23 cellular contexts compared by ENCODE assay signal in genomic region chr15:29688981-29689723, GRCh38.
"Had no signal": no experiment of that assay in that cellular context is flagged by ENCODE, and none has a peak within 500 bp of the region (broad histone marks: within the 10 kb centered on the region; RNA-seq: fewer than 3 reads in every experiment).

No MANE protein-coding gene starts in this region.

- H3K27ac Mint-ChIP-seq: activated CD8-positive, alpha-beta T cell treated with anti-CD3 and anti-CD28 coated beads, Interleukin-2, amount 10 ng/mL, durations not matched to agents 7 days and 5 days; activated naive CD8-positive, alpha-beta T cell treated with anti-CD3 and anti-CD28 coated beads for 36 hours; activated T-helper 2 cell treated with anti-CD3 and anti-CD28 coated beads, Interferon-gamma antibody, Interleukin-2, Interleukin-4, amounts not matched to agents 10 μg/mL and 5 μg/mL and 100 μg/mL, durations not matched to agents 14 hours and 24 hours and 36 hours; effector memory CD8-positive, alpha-beta T cell; mesothelial cell of epicardium; naive thymus-derived CD8-positive, alpha-beta T cell; stimulated activated naive CD8-positive, alpha-beta T cell treated with anti-CD3 and anti-CD28 coated beads, Interleukin-15, Interleukin-2, amounts not matched to agents 100 ng/mL and 50 ng/mL, for 24 hours had no signal

- H3K9me3 ChIP-seq: gastrocnemius medialis, prostate gland, tibial nerve had no signal

- H3K36me3 ChIP-seq: esophagus muscularis mucosa, gastrocnemius medialis, neural progenitor cell, prostate gland, tibial nerve had no signal

- H3K27ac ChIP-seq: dorsolateral prefrontal cortex, esophagus muscularis mucosa, gastrocnemius medialis, neural progenitor cell, prostate gland, tibial nerve had no signal

- H3K4me3 Mint-ChIP-seq: activated CD8-positive, alpha-beta T cell treated with anti-CD3 and anti-CD28 coated beads, Interleukin-2, amount 10 ng/mL, durations not matched to agents 7 days and 5 days; activated naive CD8-positive, alpha-beta T cell treated with anti-CD3 and anti-CD28 coated beads for 36 hours; activated T-cell treated with anti-CD3 and anti-CD28 coated beads, Interleukin-2, amount 50 U/mL, for 4 hours; central memory CD8-positive, alpha-beta T cell; effector memory CD8-positive, alpha-beta T cell; mesothelial cell of epicardium; naive thymus-derived CD8-positive, alpha-beta T cell; neural progenitor cell; stimulated activated naive CD8-positive, alpha-beta T cell treated with anti-CD3 and anti-CD28 coated beads, Interleukin-15, Interleukin-2, amounts not matched to agents 100 ng/mL and 50 ng/mL, for 24 hours had no signal

- H3K4me1 Mint-ChIP-seq: activated naive CD8-positive, alpha-beta T cell treated with anti-CD3 and anti-CD28 coated beads for 36 hours; central memory CD8-positive, alpha-beta T cell; naive thymus-derived CD8-positive, alpha-beta T cell had no signal

- H3K27me3 Mint-ChIP-seq: stimulated activated naive CD8-positive, alpha-beta T cell treated with anti-CD3 and anti-CD28 coated beads, Interleukin-15, Interleukin-2, amounts not matched to agents 100 ng/mL and 50 ng/mL, for 24 hours had no signal

- DNase-seq: activated CD4-positive, alpha-beta T cell treated with anti-CD3 and anti-CD28 coated beads for 1 hour; activated CD4-positive, alpha-beta T cell treated with anti-CD3 and anti-CD28 coated beads, Interleukin-2, amount 50 U/mL, for 1 hour; activated CD8-positive, alpha-beta T cell treated with anti-CD3 and anti-CD28 coated beads, Interleukin-2, amount 10 ng/mL, durations not matched to agents 7 days and 5 days; activated naive CD4-positive, alpha-beta T cell; activated naive CD8-positive, alpha-beta T cell treated with anti-CD3 and anti-CD28 coated beads for 36 hours; activated T-cell treated with anti-CD3 and anti-CD28 coated beads, Interleukin-2, amount 50 U/mL, for 4 hours; effector memory CD8-positive, alpha-beta T cell; gastrocnemius medialis; hypothalamus; naive thymus-derived CD8-positive, alpha-beta T cell; stimulated activated CD4-positive, alpha-beta T cell treated with anti-CD3 and anti-CD28 coated beads, Interleukin-1b, Interleukin-23, amount 100 ng/mL, for 48 hours; substantia nigra; T-helper 9 cell had no signal

- H3K27me3 ChIP-seq: dorsolateral prefrontal cortex, esophagus muscularis mucosa, gastrocnemius medialis, neural progenitor cell, tibial nerve had no signal

- H3K4me3 ChIP-seq: dorsolateral prefrontal cortex, esophagus muscularis mucosa, gastrocnemius medialis, lung, neural progenitor cell, prostate gland, tibial nerve had no signal

- H3K4me1 ChIP-seq: esophagus muscularis mucosa, gastrocnemius medialis, neural progenitor cell, prostate gland, tibial nerve had no signal

- ATAC-seq: activated CD8-positive, alpha-beta T cell treated with anti-CD3 and anti-CD28 coated beads, Interleukin-2, amount 10 ng/mL, durations not matched to agents 7 days and 5 days; activated T-cell treated with anti-CD3 and anti-CD28 coated beads, Interleukin-2, amount 50 U/mL, for 4 hours; effector memory CD8-positive, alpha-beta T cell; gastrocnemius medialis; naive thymus-derived CD8-positive, alpha-beta T cell had no signal

- H3K36me3 Mint-ChIP-seq: activated naive CD8-positive, alpha-beta T cell treated with anti-CD3 and anti-CD28 coated beads for 36 hours; naive thymus-derived CD8-positive, alpha-beta T cell; neural progenitor cell had no signal

- H3K9me3 Mint-ChIP-seq: activated T-helper 2 cell treated with anti-CD3 and anti-CD28 coated beads, Interferon-gamma antibody, Interleukin-2, Interleukin-4, amounts not matched to agents 10 μg/mL and 5 μg/mL and 100 μg/mL, durations not matched to agents 14 hours and 24 hours and 36 hours; stimulated activated naive CD8-positive, alpha-beta T cell treated with anti-CD3 and anti-CD28 coated beads, Interleukin-15, Interleukin-2, amounts not matched to agents 100 ng/mL and 50 ng/mL, for 24 hours had no signal
